Comparison of ENCODE assay signal across 8 cellular contexts in the genomic region with DNA sequence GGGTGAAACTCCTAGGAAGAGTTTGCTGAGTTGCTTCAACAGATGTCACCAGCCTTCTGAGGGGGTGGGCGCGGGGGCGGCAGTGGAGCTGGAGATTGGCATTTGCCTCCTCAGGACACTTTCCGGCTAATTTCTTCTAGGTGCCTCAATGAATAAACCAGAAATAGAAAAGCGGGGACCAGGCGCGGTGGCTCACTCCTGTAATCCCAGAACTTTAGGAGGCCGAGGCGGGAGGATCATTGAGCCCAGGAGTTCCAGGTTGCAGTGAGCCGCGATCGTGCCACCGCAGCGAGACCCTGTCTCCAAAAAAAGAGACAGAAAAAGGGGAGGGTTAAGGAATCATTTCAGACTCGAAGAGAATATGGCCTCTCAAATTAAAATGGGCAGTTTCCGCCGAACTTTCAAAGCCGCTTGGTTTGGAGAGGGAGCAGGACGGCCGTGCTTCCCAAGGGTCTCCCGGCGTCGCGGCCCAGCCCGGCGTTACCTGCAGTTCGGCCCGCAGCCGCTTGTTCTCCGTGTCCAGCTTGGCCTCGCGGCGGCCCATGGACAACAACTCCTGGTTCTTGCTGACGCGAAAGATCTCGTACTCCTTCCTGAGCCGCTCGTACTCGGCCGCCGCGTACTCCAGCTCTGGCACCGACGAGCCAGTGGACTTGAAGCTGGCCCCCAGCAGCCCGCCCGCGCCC. TPM values are rescaled to one million over a fixed set of nuclear protein-coding genes. Genes with fewer than 3 reads are reported as not detected.
A peak's percentile ranks its signal among the peaks of the same experiment; 100 is the strongest.
DNase-seq lines count a peak whose midpoint lies in the region; ATAC-seq and TF ChIP-seq lines count a peak whose summit lies in the region.

No MANE protein-coding gene starts in this region.

- no peaks in the 10 kb centered on the region for H3K9me3 ChIP-seq in SK-N-MC (ENCODE audit: low read depth, low read length)

- no peaks in the 10 kb centered on the region for H3K36me3 ChIP-seq in SK-N-MC (ENCODE audit: insufficient read depth, low read length)

- H3K4me3 ChIP-seq in AG09309 (ENCODE audit: control insufficient read depth, low read depth, low read length) (peak overlapping the region; percentile 48), SK-N-MC (peak overlapping the region; percentile 93)

- H3K27ac ChIP-seq in SK-N-MC: no peak overlapping the region

- peak overlapping the region; percentile 79 for H3K9ac ChIP-seq in SK-N-MC (ENCODE audit: insufficient read length)

- TF ChIP-seq CTCF in AG09309 (IDR thresholded peaks at IDR 0.05; ENCODE audit: control insufficient read depth, insufficient read depth, low read depth, low read length, missing control alignments): peak; percentile 32

- DNase-seq in AG09309 (ENCODE audit: low read depth): peak; percentile 10
- peak; percentile 68 for DNase-seq in HT-29 (ENCODE audit: low spot score)
- DNase-seq in SK-N-MC (ENCODE audit: low read depth, low spot score): no peak
- peak; percentile 61 for DNase-seq in cerebellar cortex (ENCODE audit: low spot score)
- peak; percentile 77 for DNase-seq in kidney tubule cell (ENCODE audit: low spot score)
- peak; percentile 16 for DNase-seq in stimulated activated CD4-positive, alpha-beta T cell treated with anti-CD3 and anti-CD28 coated beads, Interleukin-4, amount 100 ng/mL, for 1 hour
- DNase-seq in GDM1 (lab: John Stamatoyannopoulos, UW): no peak

- peak; percentile 32 for ATAC-seq in GM18502 (IDR thresholded peaks at IDR 0.05; ENCODE audit: poor library complexity, unreplicated experiment)

RNA-seq across cellular contexts. Expression of a gene that starts 0.6 kb away (rescaled TPM):
- total RNA-seq in HT-29 (2014; rRNA removed; shearing (Covaris generic)): 8.8 and 13.5 TPM in 2 replicates

Comparison
In these comparisons a context has a peak if more than half of its experiments do, and no peak if none do; other contexts are left out.
1. DNase-seq: peak in AG09309 (single experiment), HT-29 (single experiment), cerebellar cortex (single experiment), kidney tubule cell (single experiment) and stimulated activated CD4-positive, alpha-beta T cell treated with anti-CD3 and anti-CD28 coated beads, Interleukin-4, amount 100 ng/mL, for 1 hour (single experiment); none in SK-N-MC (single experiment) and GDM1 (single experiment).